2 cellular contexts compared by ENCODE assay signal in genomic region chr14:22305563-22306127, GRCh38.
TF ChIP-seq lines count a peak whose summit lies in the region.

No MANE protein-coding gene starts in this region.

TF ChIP-seq in IMR-90, 13 proteins besides CTCF, POLR2A, EP300 and RAD21 (continued from another document):
- TF ChIP-seq, protein P1, sequence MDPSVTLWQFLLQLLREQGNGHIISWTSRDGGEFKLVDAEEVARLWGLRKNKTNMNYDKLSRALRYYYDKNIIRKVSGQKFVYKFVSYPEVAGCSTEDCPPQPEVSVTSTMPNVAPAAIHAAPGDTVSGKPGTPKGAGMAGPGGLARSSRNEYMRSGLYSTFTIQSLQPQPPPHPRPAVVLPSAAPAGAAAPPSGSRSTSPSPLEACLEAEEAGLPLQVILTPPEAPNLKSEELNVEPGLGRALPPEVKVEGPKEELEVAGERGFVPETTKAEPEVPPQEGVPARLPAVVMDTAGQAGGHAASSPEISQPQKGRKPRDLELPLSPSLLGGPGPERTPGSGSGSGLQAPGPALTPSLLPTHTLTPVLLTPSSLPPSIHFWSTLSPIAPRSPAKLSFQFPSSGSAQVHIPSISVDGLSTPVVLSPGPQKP (IDR thresholded peaks at IDR 0.05; ENCODE audit: borderline replicate concordance, low read depth, low read length): no peak
- TF ChIP-seq, protein P2, sequence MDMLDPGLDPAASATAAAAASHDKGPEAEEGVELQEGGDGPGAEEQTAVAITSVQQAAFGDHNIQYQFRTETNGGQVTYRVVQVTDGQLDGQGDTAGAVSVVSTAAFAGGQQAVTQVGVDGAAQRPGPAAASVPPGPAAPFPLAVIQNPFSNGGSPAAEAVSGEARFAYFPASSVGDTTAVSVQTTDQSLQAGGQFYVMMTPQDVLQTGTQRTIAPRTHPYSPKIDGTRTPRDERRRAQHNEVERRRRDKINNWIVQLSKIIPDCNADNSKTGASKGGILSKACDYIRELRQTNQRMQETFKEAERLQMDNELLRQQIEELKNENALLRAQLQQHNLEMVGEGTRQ (IDR thresholded peaks at IDR 0.05; ENCODE audit: low read depth, low read length): no peak
- TF ChIP-seq RCOR1 (IDR thresholded peaks at IDR 0.05; ENCODE audit: insufficient replicate concordance, low read length): no peak
TF ChIP-seq in IMR-90: peak in this region for 0.

TF ChIP-seq in WTC11, 78 proteins besides CTCF, POLR2A, EP300 and RAD21 (continued from another document):
- TF ChIP-seq, protein P2 (CRISPR knock-in tag; IDR thresholded peaks at IDR 0.05): no peak
- TF ChIP-seq RORB (CRISPR knock-in tag; IDR thresholded peaks at IDR 0.05) (no peak), JAZF1 (CRISPR knock-in tag; IDR thresholded peaks at IDR 0.05) (no peak), CREM (CRISPR knock-in tag; IDR thresholded peaks at IDR 0.05) (no peak), E2F1 (CRISPR knock-in tag; IDR thresholded peaks at IDR 0.05) (no peak), ZNF138 (CRISPR knock-in tag; conservative IDR thresholded peaks at IDR 0.05) (no peak), TCF7 (CRISPR knock-in tag; IDR thresholded peaks at IDR 0.05; ENCODE audit: low read depth) (no peak), SMAD4 (CRISPR knock-in tag; IDR thresholded peaks at IDR 0.05) (no peak), CBFB (CRISPR knock-in tag; IDR thresholded peaks at IDR 0.05; ENCODE audit: low read depth) (no peak), TEAD1 (CRISPR knock-in tag; IDR thresholded peaks at IDR 0.05) (no peak)
- TF ChIP-seq, protein P3, sequence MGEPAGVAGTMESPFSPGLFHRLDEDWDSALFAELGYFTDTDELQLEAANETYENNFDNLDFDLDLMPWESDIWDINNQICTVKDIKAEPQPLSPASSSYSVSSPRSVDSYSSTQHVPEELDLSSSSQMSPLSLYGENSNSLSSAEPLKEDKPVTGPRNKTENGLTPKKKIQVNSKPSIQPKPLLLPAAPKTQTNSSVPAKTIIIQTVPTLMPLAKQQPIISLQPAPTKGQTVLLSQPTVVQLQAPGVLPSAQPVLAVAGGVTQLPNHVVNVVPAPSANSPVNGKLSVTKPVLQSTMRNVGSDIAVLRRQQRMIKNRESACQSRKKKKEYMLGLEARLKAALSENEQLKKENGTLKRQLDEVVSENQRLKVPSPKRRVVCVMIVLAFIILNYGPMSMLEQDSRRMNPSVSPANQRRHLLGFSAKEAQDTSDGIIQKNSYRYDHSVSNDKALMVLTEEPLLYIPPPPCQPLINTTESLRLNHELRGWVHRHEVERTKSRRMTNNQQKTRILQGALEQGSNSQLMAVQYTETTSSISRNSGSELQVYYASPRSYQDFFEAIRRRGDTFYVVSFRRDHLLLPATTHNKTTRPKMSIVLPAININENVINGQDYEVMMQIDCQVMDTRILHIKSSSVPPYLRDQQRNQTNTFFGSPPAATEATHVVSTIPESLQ (CRISPR knock-in tag; IDR thresholded peaks at IDR 0.05): no peak
- TF ChIP-seq, protein P4, sequence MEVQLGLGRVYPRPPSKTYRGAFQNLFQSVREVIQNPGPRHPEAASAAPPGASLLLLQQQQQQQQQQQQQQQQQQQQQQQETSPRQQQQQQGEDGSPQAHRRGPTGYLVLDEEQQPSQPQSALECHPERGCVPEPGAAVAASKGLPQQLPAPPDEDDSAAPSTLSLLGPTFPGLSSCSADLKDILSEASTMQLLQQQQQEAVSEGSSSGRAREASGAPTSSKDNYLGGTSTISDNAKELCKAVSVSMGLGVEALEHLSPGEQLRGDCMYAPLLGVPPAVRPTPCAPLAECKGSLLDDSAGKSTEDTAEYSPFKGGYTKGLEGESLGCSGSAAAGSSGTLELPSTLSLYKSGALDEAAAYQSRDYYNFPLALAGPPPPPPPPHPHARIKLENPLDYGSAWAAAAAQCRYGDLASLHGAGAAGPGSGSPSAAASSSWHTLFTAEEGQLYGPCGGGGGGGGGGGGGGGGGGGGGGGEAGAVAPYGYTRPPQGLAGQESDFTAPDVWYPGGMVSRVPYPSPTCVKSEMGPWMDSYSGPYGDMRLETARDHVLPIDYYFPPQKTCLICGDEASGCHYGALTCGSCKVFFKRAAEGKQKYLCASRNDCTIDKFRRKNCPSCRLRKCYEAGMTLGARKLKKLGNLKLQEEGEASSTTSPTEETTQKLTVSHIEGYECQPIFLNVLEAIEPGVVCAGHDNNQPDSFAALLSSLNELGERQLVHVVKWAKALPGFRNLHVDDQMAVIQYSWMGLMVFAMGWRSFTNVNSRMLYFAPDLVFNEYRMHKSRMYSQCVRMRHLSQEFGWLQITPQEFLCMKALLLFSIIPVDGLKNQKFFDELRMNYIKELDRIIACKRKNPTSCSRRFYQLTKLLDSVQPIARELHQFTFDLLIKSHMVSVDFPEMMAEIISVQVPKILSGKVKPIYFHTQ (CRISPR knock-in tag; IDR thresholded peaks at IDR 0.05): no peak
